In genomic region chr1:203537806-203538464, GRCh38 we compare ENCODE assay signal across 12 cellular contexts. TPM values are rescaled to one million over a fixed set of nuclear protein-coding genes. Genes with fewer than 3 reads are reported as not detected.
DNase-seq lines count a peak whose midpoint lies in the region; ATAC-seq and TF ChIP-seq lines count a peak whose summit lies in the region.
"Had no signal": no experiment of that assay in that cellular context is flagged by ENCODE, and none has a peak within 500 bp of the region (broad histone marks: within the 10 kb centered on the region; RNA-seq: fewer than 3 reads in every experiment).

No MANE protein-coding gene starts in this region.

- no peaks in the 10 kb centered on the region for H3K9me3 Mint-ChIP-seq in natural killer cell treated with Interleukin-12 subunit alpha and Interleukin-12 subunit beta and Interleukin-15 and Interleukin-18, amount 100 ng/mL, for 72 hours
- H3K9me3 Mint-ChIP-seq: CD4-positive, CD25-positive, alpha-beta regulatory T cell had no signal

- no peak overlapping the region for H3K4me2 ChIP-seq in fibroblast of lung (ENCODE audit: extremely low read depth, insufficient read depth, low read length)

- TF ChIP-seq CTCF in AG10803 (conservative IDR thresholded peaks at IDR 0.05; ENCODE audit: low read length) (no peak), fibroblast of lung (conservative IDR thresholded peaks at IDR 0.05 in 1 of 2, IDR thresholded peaks at IDR 0.05 in 1 of 2; ENCODE audit: low read depth in 1 of 2, low read length in 2 of 2) (no peak), vagina (IDR thresholded peaks at IDR 0.05) (no peak)

- H3K9me3 ChIP-seq in MG63, result no peaks in the 10 kb centered on the region
- H3K9me3 ChIP-seq in fibroblast of lung (ENCODE audit: control insufficient read depth, insufficient read depth, low read depth, low read length), result no peaks in the 10 kb centered on the region
- no peaks in the 10 kb centered on the region for H3K9me3 ChIP-seq in vagina

- TF ChIP-seq POLR2A in vagina (IDR thresholded peaks at IDR 0.05), result no peak

- H3K36me3 ChIP-seq in MG63 (no peaks in the 10 kb centered on the region), fibroblast of lung (ENCODE audit: control insufficient read depth, insufficient read depth, low read length) (no peaks in the 10 kb centered on the region), vagina (no peaks in the 10 kb centered on the region)

- H3K4me3 ChIP-seq in AG10803 (ENCODE audit: low read length), result no peak overlapping the region
- H3K4me3 ChIP-seq in MG63, result no peak overlapping the region
- no peak overlapping the region for H3K4me3 ChIP-seq in fibroblast of lung (replicated peaks in 1 of 4; ENCODE audit: control extremely low read depth in 1 of 4, insufficient read depth in 1 of 4, low read depth in 3 of 4, low read length in 4 of 4)
- no peak overlapping the region for H3K4me3 ChIP-seq in vagina

- peak; percentile 31 to 43 for ATAC-seq in natural killer cell treated with Interleukin-12 subunit alpha and Interleukin-12 subunit beta and Interleukin-15 and Interleukin-18, amount 100 ng/mL, for 72 hours
- no peak for ATAC-seq in GM21576 (IDR thresholded peaks at IDR 0.05; ENCODE audit: unreplicated experiment)

- no peaks in the 10 kb centered on the region for H3K79me2 ChIP-seq in fibroblast of lung (ENCODE audit: control insufficient read depth, insufficient read depth, low read length)

- H3K4me1 Mint-ChIP-seq in natural killer cell treated with Interleukin-12 subunit alpha and Interleukin-12 subunit beta and Interleukin-15 and Interleukin-18, amount 100 ng/mL, for 72 hours (ENCODE audit: low read depth in 2 of 2), result peaks cover 0 to 2% of the 10 kb centered on the region in 2 donors
- H3K4me1 Mint-ChIP-seq: CD4-positive, CD25-positive, alpha-beta regulatory T cell had no signal

- intact Hi-C loops in vagina (cut with DNase I), result no loop called here

- DNase-seq in AG10803 (ENCODE audit: low read depth) (peak; percentile 58), MG63 (peak; percentile 34), fibroblast of lung (ENCODE audit: low read depth in 2 of 2) (peak; percentile 72 to 75), vagina (ENCODE audit: extremely low spot score in 2 of 2) (no peak), occipital lobe (lab: John Stamatoyannopoulos, UW) (no peak)
- no peak for DNase-seq in natural killer cell treated with Interleukin-12 subunit alpha and Interleukin-12 subunit beta and Interleukin-15 and Interleukin-18, amount 100 ng/mL, for 72 hours (ENCODE audit: low spot score)
- no peak for DNase-seq in activated naive CD4-positive, alpha-beta T cell treated with anti-CD3 and anti-CD28 coated beads, Interleukin-2, amount 50 U/mL, for 16 hours
- DNase-seq: activated T-cell treated with anti-CD3 and anti-CD28 coated beads for 4 hours; CD4-positive, CD25-positive, alpha-beta regulatory T cell; NCI-H1436 treated with DMSO at 0.1 percent for 48 hours had no signal

- peak overlapping the region; percentile 60 for H3K27ac ChIP-seq in fibroblast of lung (ENCODE audit: insufficient read depth, low read length)
- no peak overlapping the region for H3K27ac ChIP-seq in vagina

- H3K4me3 Mint-ChIP-seq in natural killer cell treated with Interleukin-12 subunit alpha and Interleukin-12 subunit beta and Interleukin-15 and Interleukin-18, amount 100 ng/mL, for 72 hours, result no peak overlapping the region
- H3K4me3 Mint-ChIP-seq: CD4-positive, CD25-positive, alpha-beta regulatory T cell had no signal

- H3K27ac Mint-ChIP-seq in natural killer cell treated with Interleukin-12 subunit alpha and Interleukin-12 subunit beta and Interleukin-15 and Interleukin-18, amount 100 ng/mL, for 72 hours, result no peak overlapping the region

- H3K27me3 ChIP-seq in MG63 (no peaks in the 10 kb centered on the region), fibroblast of lung (ENCODE audit: control insufficient read depth, insufficient read depth, low read length) (no peaks in the 10 kb centered on the region), vagina (no peaks in the 10 kb centered on the region)

- H3K36me3 Mint-ChIP-seq in natural killer cell treated with Interleukin-12 subunit alpha and Interleukin-12 subunit beta and Interleukin-15 and Interleukin-18, amount 100 ng/mL, for 72 hours, result no peaks in the 10 kb centered on the region
- H3K36me3 Mint-ChIP-seq: CD4-positive, CD25-positive, alpha-beta regulatory T cell had no signal

- no peak overlapping the region for H3K9ac ChIP-seq in fibroblast of lung (ENCODE audit: insufficient read depth, low read length)

- no peaks in the 10 kb centered on the region for H4K20me1 ChIP-seq in fibroblast of lung (ENCODE audit: control insufficient read depth, extremely low read depth, insufficient read depth, low read length)

- no peak overlapping the region for H2AFZ ChIP-seq in fibroblast of lung (ENCODE audit: low read length)

- peaks cover 0 to 3% of the 10 kb centered on the region in 2 donors for H3K27me3 Mint-ChIP-seq in natural killer cell treated with Interleukin-12 subunit alpha and Interleukin-12 subunit beta and Interleukin-15 and Interleukin-18, amount 100 ng/mL, for 72 hours

- H3K4me1 ChIP-seq in fibroblast of lung (ENCODE audit: control insufficient read depth, extremely low read depth, insufficient read depth, low read length) (peaks cover 29% of the 10 kb centered on the region), vagina (peaks cover 20% of the 10 kb centered on the region)

RNA-seq across cellular contexts. Expression of gene OPTC, which starts 44.0 kb away (rescaled TPM):
- total RNA-seq in MG63 (2014; rRNA removed; shearing (Covaris generic); ENCODE audit: low replicate concordance), result not detected in 2 replicates
- not detected in 2 replicates for total RNA-seq in fibroblast of lung
- polyA plus RNA-seq in fibroblast of lung, result not detected in 2 replicates
- polyA plus RNA-seq in fibroblast of lung (2012), result not detected in 2 replicates
- not detected in 2 replicates for polyA minus RNA-seq in fibroblast of lung (ENCODE audit: low replicate concordance)
- not detected for total RNA-seq in natural killer cell treated with Interleukin-12 subunit alpha and Interleukin-12 subunit beta and Interleukin-15 and Interleukin-18, amount 100 ng/mL, for 72 hours
- total RNA-seq in vagina, result not detected
- not detected for total RNA-seq in occipital lobe
- total RNA-seq: CD4-positive, CD25-positive, alpha-beta regulatory T cell; cerebellum had no signal
- polyA plus RNA-seq: CD4-positive, CD25-positive, alpha-beta regulatory T cell had no signal

Comparison
In these comparisons a context has a peak if more than half of its experiments do, and no peak if none do; other contexts are left out.
1. DNase-seq: peak in AG10803 (single experiment), MG63 (single experiment) and fibroblast of lung (2 of 2); none in natural killer cell treated with Interleukin-12 subunit alpha and Interleukin-12 subunit beta and Interleukin-15 and Interleukin-18, amount 100 ng/mL, for 72 hours (single experiment), vagina (0 of 2), occipital lobe (single experiment) and activated naive CD4-positive, alpha-beta T cell treated with anti-CD3 and anti-CD28 coated beads, Interleukin-2, amount 50 U/mL, for 16 hours (single experiment).